ENCODE assay signal across 8 cellular contexts in the genomic region with DNA sequence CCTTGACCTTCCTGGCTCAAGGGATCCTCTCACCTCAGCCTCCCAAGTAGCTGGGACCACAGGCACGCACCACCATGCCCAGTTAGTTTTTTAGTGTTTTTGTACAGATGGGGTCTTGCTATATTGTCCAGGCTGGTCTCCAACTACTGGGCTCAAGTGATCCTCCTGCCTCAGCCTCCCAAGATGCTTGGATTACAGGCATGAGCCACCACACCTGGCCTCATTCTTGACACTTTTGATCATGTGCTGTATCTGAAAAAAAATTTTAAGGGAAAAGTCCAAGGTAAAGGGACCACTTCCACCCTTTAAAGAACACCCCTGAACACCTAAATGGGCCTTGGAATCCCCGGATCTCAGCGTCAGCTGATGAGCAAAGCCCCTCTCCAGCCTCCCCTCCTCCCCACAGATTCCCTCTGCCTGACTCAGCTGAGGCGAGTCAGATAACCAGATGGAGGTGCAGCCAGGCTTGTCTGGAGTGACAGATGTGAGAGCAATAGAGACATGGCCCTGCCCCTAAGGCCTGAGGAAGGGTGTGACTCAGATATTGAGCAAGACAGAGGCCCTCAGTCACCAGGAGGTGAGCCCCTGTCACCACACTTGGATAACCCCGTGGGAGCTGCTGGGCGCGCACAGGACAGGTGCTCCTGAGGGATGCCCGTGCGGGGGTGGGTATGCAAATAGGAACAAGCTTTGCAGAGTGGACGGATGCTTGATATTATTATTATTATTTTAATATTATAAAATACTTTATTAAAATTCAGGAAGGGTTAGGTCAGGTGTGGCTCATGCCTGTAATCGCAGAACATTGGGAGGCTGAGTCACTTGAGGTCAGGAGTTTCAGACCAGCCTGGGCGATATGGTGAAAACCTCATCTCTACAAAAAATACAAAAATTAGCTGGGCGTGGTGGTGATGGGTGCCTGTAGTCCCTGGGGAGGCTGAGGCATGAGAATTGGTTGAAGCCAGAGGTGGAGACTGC. TPM values are rescaled to one million over a fixed set of nuclear protein-coding genes. Genes with fewer than 3 reads are reported as not detected.
DNase-seq lines count a peak whose midpoint lies in the region; ATAC-seq and TF ChIP-seq lines count a peak whose summit lies in the region.

No MANE protein-coding gene starts in this region.

- H3K27me3 Mint-ChIP-seq in activated T-helper 1 cell treated with anti-CD3 and anti-CD28 coated beads, Interleukin-12 subunit alpha, Interleukin-12 subunit beta, Interleukin-2, Interleukin-4 antibody, amounts not matched to agents 30 ng/mL and 10 ng/mL and 1 ng/mL, durations not matched to agents 14 hours and 24 hours and 36 hours (ENCODE audit: insufficient read depth) = no peaks in the 10 kb centered on the region

- H3K4me1 Mint-ChIP-seq in activated T-helper 1 cell treated with anti-CD3 and anti-CD28 coated beads, Interleukin-12 subunit alpha, Interleukin-12 subunit beta, Interleukin-2, Interleukin-4 antibody, amounts not matched to agents 30 ng/mL and 10 ng/mL and 1 ng/mL, durations not matched to agents 14 hours and 24 hours and 36 hours (ENCODE audit: low read depth) = peaks cover 39% of the 10 kb centered on the region

- H3K9me3 Mint-ChIP-seq in activated T-helper 1 cell treated with anti-CD3 and anti-CD28 coated beads, Interleukin-12 subunit alpha, Interleukin-12 subunit beta, Interleukin-2, Interleukin-4 antibody, amounts not matched to agents 30 ng/mL and 10 ng/mL and 1 ng/mL, durations not matched to agents 14 hours and 24 hours and 36 hours = no peaks in the 10 kb centered on the region

- peak; percentile 45 for ATAC-seq in GM19324 (IDR thresholded peaks at IDR 0.05; ENCODE audit: low FRiP score, unreplicated experiment)
- peak; percentile 73 for ATAC-seq in HG03159 (IDR thresholded peaks at IDR 0.05; ENCODE audit: unreplicated experiment)
- no peak for ATAC-seq in left lobe of liver

- H3K4me1 ChIP-seq in DOHH2 (ENCODE audit: control insufficient read depth, low read length) = peaks cover 60% of the 10 kb centered on the region

- intact Hi-C loops in activated T-helper 1 cell treated with anti-CD3 and anti-CD28 coated beads, Interleukin-12 subunit alpha, Interleukin-12 subunit beta, Interleukin-2, Interleukin-4 antibody, amounts not matched to agents 30 ng/mL and 10 ng/mL and 1 ng/mL, durations not matched to agents 14 hours and 24 hours and 36 hours (cut with micrococcal nuclease) = no loop called here

- H3K4me3 Mint-ChIP-seq in activated T-helper 1 cell treated with anti-CD3 and anti-CD28 coated beads, Interleukin-12 subunit alpha, Interleukin-12 subunit beta, Interleukin-2, Interleukin-4 antibody, amounts not matched to agents 30 ng/mL and 10 ng/mL and 1 ng/mL, durations not matched to agents 14 hours and 24 hours and 36 hours = no peak overlapping the region

- peak overlapping the region; percentile 22; the same call in 1 of the 2 replicates for H3K4me3 ChIP-seq in DOHH2 (ENCODE audit: low read length)

- H3K36me3 Mint-ChIP-seq in activated T-helper 1 cell treated with anti-CD3 and anti-CD28 coated beads, Interleukin-12 subunit alpha, Interleukin-12 subunit beta, Interleukin-2, Interleukin-4 antibody, amounts not matched to agents 30 ng/mL and 10 ng/mL and 1 ng/mL, durations not matched to agents 14 hours and 24 hours and 36 hours (ENCODE audit: low read depth) = peaks cover 10% of the 10 kb centered on the region

- no peaks in the 10 kb centered on the region for H3K9me3 ChIP-seq in DOHH2 (ENCODE audit: control insufficient read depth, insufficient read depth, low read length)

- DNase-seq in NCI-H345 treated with DMSO at 0.1 percent for 48 hours (lab: John Stamatoyannopoulos, UW; ENCODE audit: unreplicated experiment) = peak; percentile 70
- DNase-seq in activated T-helper 1 cell treated with anti-CD3 and anti-CD28 coated beads, Interleukin-12 subunit alpha, Interleukin-12 subunit beta, Interleukin-2, Interleukin-4 antibody, amounts not matched to agents 30 ng/mL and 10 ng/mL and 1 ng/mL, durations not matched to agents 14 hours and 24 hours and 36 hours (ENCODE audit: low spot score) = no peak
- DNase-seq in kidney glomerular epithelial cell (lab: John Stamatoyannopoulos, UW) = peak; percentile 99
- no peak for DNase-seq in KG1 (lab: John Stamatoyannopoulos, UW)
- no peak for DNase-seq in left lobe of liver (ENCODE audit: low spot score)

- H4K20me1 ChIP-seq in DOHH2 (ENCODE audit: control insufficient read depth, insufficient read depth, low read depth, low read length) = peaks cover 3% of the 10 kb centered on the region; the same call in 1 of the 2 replicates

- peaks cover 27% of the 10 kb centered on the region for H3K36me3 ChIP-seq in DOHH2 (ENCODE audit: control insufficient read depth, low read length)

- H3K27me3 ChIP-seq in DOHH2 (ENCODE audit: control insufficient read depth, low read length) = no peaks in the 10 kb centered on the region

- no peak for TF ChIP-seq CTCF in DOHH2 (IDR thresholded peaks at IDR 0.05; ENCODE audit: low read depth, low read length, poor library complexity, severe bottlenecking)

- peaks cover 9% of the 10 kb centered on the region for H3F3A ChIP-seq in DOHH2 (ENCODE audit: control insufficient read depth, insufficient read depth)

- peaks cover 16% of the 10 kb centered on the region for H3K79me2 ChIP-seq in DOHH2 (ENCODE audit: control insufficient read depth, low read length)

- peak overlapping the region; percentile 76 for H3K27ac Mint-ChIP-seq in activated T-helper 1 cell treated with anti-CD3 and anti-CD28 coated beads, Interleukin-12 subunit alpha, Interleukin-12 subunit beta, Interleukin-2, Interleukin-4 antibody, amounts not matched to agents 30 ng/mL and 10 ng/mL and 1 ng/mL, durations not matched to agents 14 hours and 24 hours and 36 hours

- H3K9me2 ChIP-seq in DOHH2 (replicated peaks; ENCODE audit: control insufficient read depth, low read length) = no peaks in the 10 kb centered on the region

- peak overlapping the region; percentile 60 for H3K27ac ChIP-seq in DOHH2 (ENCODE audit: low read depth, low read length)

- peak overlapping the region; percentile 58 for H3K4me2 ChIP-seq in DOHH2 (ENCODE audit: low read length)

RNA-seq across cellular contexts. Expression of gene CCDC88B, which starts 5.0 kb away (rescaled TPM):
- total RNA-seq in activated T-helper 1 cell treated with anti-CD3 and anti-CD28 coated beads, Interleukin-12 subunit alpha, Interleukin-12 subunit beta, Interleukin-2, Interleukin-4 antibody, amounts not matched to agents 30 ng/mL and 10 ng/mL and 1 ng/mL, durations not matched to agents 14 hours and 24 hours and 36 hours = 133 and 137 TPM in 2 replicates
- total RNA-seq in left lobe of liver = 4.0 TPM

RNA-seq across cellular contexts. Expression of gene PRDX5, which starts 17.1 kb away (rescaled TPM):
- 89.0 and 100 TPM in 2 replicates for total RNA-seq in activated T-helper 1 cell treated with anti-CD3 and anti-CD28 coated beads, Interleukin-12 subunit alpha, Interleukin-12 subunit beta, Interleukin-2, Interleukin-4 antibody, amounts not matched to agents 30 ng/mL and 10 ng/mL and 1 ng/mL, durations not matched to agents 14 hours and 24 hours and 36 hours
- 96.4 TPM for total RNA-seq in left lobe of liver

RNA-seq across cellular contexts. Expression of gene TRMT112, which starts 17.7 kb away (rescaled TPM):
- 307 and 312 TPM in 2 replicates for total RNA-seq in activated T-helper 1 cell treated with anti-CD3 and anti-CD28 coated beads, Interleukin-12 subunit alpha, Interleukin-12 subunit beta, Interleukin-2, Interleukin-4 antibody, amounts not matched to agents 30 ng/mL and 10 ng/mL and 1 ng/mL, durations not matched to agents 14 hours and 24 hours and 36 hours
- total RNA-seq in left lobe of liver = 59.1 TPM

RNA-seq across cellular contexts. Expression of gene RPS6KA4, which starts 23.9 kb away (rescaled TPM):
- 38.3 and 46.0 TPM in 2 replicates for total RNA-seq in activated T-helper 1 cell treated with anti-CD3 and anti-CD28 coated beads, Interleukin-12 subunit alpha, Interleukin-12 subunit beta, Interleukin-2, Interleukin-4 antibody, amounts not matched to agents 30 ng/mL and 10 ng/mL and 1 ng/mL, durations not matched to agents 14 hours and 24 hours and 36 hours
- total RNA-seq in left lobe of liver = 9.8 TPM

RNA-seq across cellular contexts. Expression of gene ESRRA, which starts 29.7 kb away (rescaled TPM):
- total RNA-seq in activated T-helper 1 cell treated with anti-CD3 and anti-CD28 coated beads, Interleukin-12 subunit alpha, Interleukin-12 subunit beta, Interleukin-2, Interleukin-4 antibody, amounts not matched to agents 30 ng/mL and 10 ng/mL and 1 ng/mL, durations not matched to agents 14 hours and 24 hours and 36 hours = 64.4 and 67.3 TPM in 2 replicates
- 53.6 TPM for total RNA-seq in left lobe of liver

Comparison
In these comparisons a context has a peak if more than half of its experiments do, and no peak if none do; other contexts are left out.
1. DNase-seq: peak in NCI-H345 treated with DMSO at 0.1 percent for 48 hours (single experiment) and kidney glomerular epithelial cell (single experiment); none in activated T-helper 1 cell treated with anti-CD3 and anti-CD28 coated beads, Interleukin-12 subunit alpha, Interleukin-12 subunit beta, Interleukin-2, Interleukin-4 antibody, amounts not matched to agents 30 ng/mL and 10 ng/mL and 1 ng/mL, durations not matched to agents 14 hours and 24 hours and 36 hours (single experiment), KG1 (single experiment) and left lobe of liver (single experiment).
2. RNA of gene CCDC88B, which starts 5.0 kb away (total RNA-seq): 133 to 137 TPM in activated T-helper 1 cell treated with anti-CD3 and anti-CD28 coated beads, Interleukin-12 subunit alpha, Interleukin-12 subunit beta, Interleukin-2, Interleukin-4 antibody, amounts not matched to agents 30 ng/mL and 10 ng/mL and 1 ng/mL, durations not matched to agents 14 hours and 24 hours and 36 hours; 4.0 TPM in left lobe of liver (single experiment); every median in the first group is over 10 times any median in the second.